Comparison of ENCODE assay signal across 8 cellular contexts in genomic region chr12:120709976-120710804, GRCh38. TPM values are rescaled to one million over a fixed set of nuclear protein-coding genes. Genes with fewer than 3 reads are reported as not detected.
DNase-seq lines count a peak whose midpoint lies in the region; ATAC-seq, FAIRE-seq and TF ChIP-seq lines count a peak whose summit lies in the region.

Gene UNC119B, plus strand, starts transcription at chr12:120710458. Its CDS starts 17 bp downstream, at chr12:120710475.

- CTCF ChIA-PET in H1 (lab: Charles Lee; ENCODE audit: partially characterized antibody): interaction anchor here (0.6 to 5.4 kb wide), 14 partner anchors 16 to 300 kb away, joined by 3 to 56 read pairs (median 3); partner anchors contain the start of gene CABP1

- peak within 1 kb of the TSS; percentile 79; the same call in 1 of the 2 replicates for H2BK5ac ChIP-seq in H1 (ENCODE audit: low read depth, low read length)
- H2BK5ac ChIP-seq in mesendoderm (ENCODE audit: low read length): peak within 1 kb of the TSS; percentile 67

- no peak within 1 kb of the TSS for H3K23ac ChIP-seq in H1 (ENCODE audit: insufficient read length)
- H3K23ac ChIP-seq in mesendoderm (ENCODE audit: low read length): peak within 1 kb of the TSS; percentile 94

- H3K4me1 ChIP-seq in H1 (replicated peaks in 1 of 4; ENCODE audit: control insufficient read depth in 3 of 4, insufficient read depth in 4 of 4, low read length in 3 of 4) (peaks cover 5 to 13% (median 9%) of the 10 kb centered on the region in 4 experiments; a peak in 6 of 7 replicates), mesendoderm (ENCODE audit: control insufficient read depth, low read depth, low read length) (peaks cover 4% of the 10 kb centered on the region)

- H3K27ac ChIP-seq in H1 (ENCODE audit: low read depth, low read length) (peak within 1 kb of the TSS; percentile 82), mesendoderm (ENCODE audit: low read depth, low read length) (peak within 1 kb of the TSS; percentile 68)

- H3K18ac ChIP-seq in H1 (ENCODE audit: extremely low read depth, low read length) (peak within 1 kb of the TSS; percentile 56), mesendoderm (ENCODE audit: low read length) (peak within 1 kb of the TSS; percentile 88)

- no peak for TF ChIP-seq RAD21 in H1 (IDR thresholded peaks at IDR 0.05 in 1 of 2, conservative IDR thresholded peaks at IDR 0.05 in 1 of 2; ENCODE audit: low read depth in 2 of 2, low read length in 2 of 2)

- H4K91ac ChIP-seq in H1 (replicated peaks; ENCODE audit: insufficient read length, low read length): peak within 1 kb of the TSS; percentile 50

- H3K4me3 ChIP-seq in H1 (ENCODE audit: extremely low read depth in 1 of 4, insufficient read depth in 2 of 4, low read depth in 3 of 4, low read length in 4 of 4): peak within 1 kb of the TSS; percentile 72 to 95 (median 87)
- peak within 1 kb of the TSS; percentile 93 for H3K4me3 ChIP-seq in mesendoderm (ENCODE audit: low read length)

- DNase-seq in NCI-H524 (lab: John Stamatoyannopoulos, UW) (peak; percentile 27 to 47), NCI-H524 treated with DMSO at 0.1 percent for 48 hours (lab: John Stamatoyannopoulos, UW) (no peak), NCI-H526 treated with DMSO at 0.1 percent for 48 hours (lab: John Stamatoyannopoulos, UW) (peak; percentile 59), H1 (ENCODE audit: low read depth in 1 of 2, low spot score in 2 of 2) (peak in 1 of 2 experiments; percentile 82), mesendoderm (peak; percentile 74)
- DNase-seq in activated CD8-positive, alpha-beta memory T cell treated with anti-CD3 and anti-CD28 coated beads for 4 hours (ENCODE audit: low read depth in 2 of 2): peak; percentile 58 to 62
- peak; percentile 62 for DNase-seq in stimulated activated CD8-positive, alpha-beta memory T cell treated with anti-CD3 and anti-CD28 coated beads, Interleukin-12 subunit alpha, Interleukin-12 subunit beta, amount 100 ng/mL, for 4 hours (ENCODE audit: low read depth)

- no peak for TF ChIP-seq CTCF in H1 (IDR thresholded peaks at IDR 0.05; ENCODE audit: control extremely low read depth in 1 of 3, insufficient read depth in 1 of 3, low read depth in 1 of 3, low read length in 3 of 3)

- peak within 1 kb of the TSS; percentile 99 for H2AFZ ChIP-seq in H1 (ENCODE audit: low read length)

- POLR2A ChIA-PET in H1 (lab: Charles Lee; ENCODE audit: partially characterized antibody): interaction anchor here (0.6 to 5.4 kb wide), 15 partner anchors 10 to 343 kb away, joined by 3 to 42 read pairs (median 4); partner anchors contain the start of genes DYNLL1 and MLEC

- H4K8ac ChIP-seq in H1 (ENCODE audit: extremely low read depth, insufficient read depth, low read length) (peak within 1 kb of the TSS; percentile 91), mesendoderm (ENCODE audit: low read depth, low read length) (peak within 1 kb of the TSS; percentile 84)

- H3K23me2 ChIP-seq in H1 (ENCODE audit: low read depth, low read length): peaks cover 5% of the 10 kb centered on the region; the same call in 1 of the 2 replicates

- H2BK20ac ChIP-seq in H1 (ENCODE audit: low read length): no peak within 1 kb of the TSS

- peak within 1 kb of the TSS; percentile 97 for H4K5ac ChIP-seq in H1 (ENCODE audit: insufficient read length, low read depth, low read length)
- peak within 1 kb of the TSS; percentile 72 for H4K5ac ChIP-seq in mesendoderm (ENCODE audit: low read length)

- H3K36me3 ChIP-seq in H1 (ENCODE audit: control insufficient read depth in 2 of 4, insufficient read depth in 4 of 4, low read length in 3 of 4): peaks cover 8 to 24% (median 13%) of the 10 kb centered on the region in 4 experiments; a peak in 7 of 8 replicates
- no peaks in the 10 kb centered on the region for H3K36me3 ChIP-seq in mesendoderm (ENCODE audit: control insufficient read depth, insufficient read depth, low read length)

- peaks cover 2 to 6% of the 10 kb centered on the region in 2 experiments for H4K20me1 ChIP-seq in H1 (replicated peaks in 1 of 2; ENCODE audit: control insufficient read depth in 1 of 2, insufficient read depth in 2 of 2, low read length in 2 of 2)

- H2BK15ac ChIP-seq in H1 (ENCODE audit: low read length) (peak within 1 kb of the TSS; percentile 19; the same call in 1 of the 2 replicates), mesendoderm (replicated peaks; ENCODE audit: low read depth) (no peak within 1 kb of the TSS)

- H3K27me3 ChIP-seq in H1 (replicated peaks in 1 of 4; ENCODE audit: control insufficient read depth in 3 of 4, extremely low read depth in 1 of 4, insufficient read depth in 3 of 4, low read length in 3 of 4) (no peaks in the 10 kb centered on the region), mesendoderm (ENCODE audit: insufficient read depth, low read length, poor library complexity) (no peaks in the 10 kb centered on the region)

- H3K79me2 ChIP-seq in H1 (ENCODE audit: control insufficient read depth in 1 of 2, insufficient read depth in 2 of 2, low read length in 2 of 2) (peaks cover 0 to 27% of the 10 kb centered on the region in 2 experiments; a peak in 2 of 4 replicates), mesendoderm (ENCODE audit: control insufficient read depth, insufficient read depth, low read length) (peaks cover 9% of the 10 kb centered on the region)

- H3K56ac ChIP-seq in H1 (replicated peaks; ENCODE audit: insufficient read length, low read depth, low read length) (peak within 1 kb of the TSS; percentile 85), mesendoderm (ENCODE audit: low read length) (peak within 1 kb of the TSS; percentile 97)

- H2AK5ac ChIP-seq in H1 (ENCODE audit: low read depth, low read length): peak within 1 kb of the TSS; percentile 42; the same call in 1 of the 2 replicates
- no peak within 1 kb of the TSS for H2AK5ac ChIP-seq in mesendoderm (ENCODE audit: low read length)

- H3K4me2 ChIP-seq in H1 (ENCODE audit: insufficient read depth in 1 of 2, low read depth in 2 of 2, low read length in 2 of 2): peak within 1 kb of the TSS; percentile 85 to 88
- peak within 1 kb of the TSS; percentile 98 for H3K4me2 ChIP-seq in mesendoderm (ENCODE audit: low read length)

- peaks cover 8% of the 10 kb centered on the region for H3K79me1 ChIP-seq in H1 (ENCODE audit: low read depth, low read length)
- H3K79me1 ChIP-seq in mesendoderm (ENCODE audit: low read length): peaks cover 11% of the 10 kb centered on the region

- peak; percentile 66 for ATAC-seq in HG03039 (IDR thresholded peaks at IDR 0.05; ENCODE audit: unreplicated experiment)

- no peak within 1 kb of the TSS for H2BK120ac ChIP-seq in H1 (replicated peaks; ENCODE audit: low read depth, low read length)
- peak within 1 kb of the TSS; percentile 18 for H2BK120ac ChIP-seq in mesendoderm (ENCODE audit: low read depth, low read length)

- no peak for FAIRE-seq in H1 (lab: Jason Lieb, UNC)

- peak within 1 kb of the TSS; percentile 82 to 94 (median 90) for H3K9ac ChIP-seq in H1 (replicated peaks in 1 of 4; ENCODE audit: extremely low read depth in 1 of 4, low read depth in 3 of 4, low read length in 3 of 4)
- peak within 1 kb of the TSS; percentile 95 for H3K9ac ChIP-seq in mesendoderm (ENCODE audit: low read length)

- TF ChIP-seq POLR2A in H1 (IDR thresholded peaks at IDR 0.05; ENCODE audit: control extremely low read depth in 1 of 2, low read depth in 2 of 2, low read length in 2 of 2): peak in 1 of 2 experiments; percentile 66; a peak in 1 of 3 replicates

- H3K4ac ChIP-seq in H1 (replicated peaks; ENCODE audit: insufficient read length, low read depth, low read length): no peak within 1 kb of the TSS
- H3K4ac ChIP-seq in mesendoderm (ENCODE audit: low read depth, low read length): peak within 1 kb of the TSS; percentile 63

- TF ChIP-seq EP300 in H1 (IDR thresholded peaks at IDR 0.05; ENCODE audit: borderline replicate concordance in 1 of 2, low read depth in 2 of 2, low read length in 2 of 2): no peak

- H3K14ac ChIP-seq in H1 (ENCODE audit: insufficient read length): no peak within 1 kb of the TSS

- 4% methylated on average over 42 of the region's 76 CpGs; no CpG with 5 or more reads in 1 of the 2 experiments for WGBS in H1 (ENCODE audit: extremely low coverage in 1 of 2, insufficient coverage in 1 of 2, insufficient read length in 1 of 2, insufficient replicate concordance in 2 of 2, low coverage in 1 of 2, low lambda C conversion rate in 2 of 2, missing lambda C conversion rate in 1 of 2), 2 experiments
- WGBS in mesendoderm (ENCODE audit: extremely low coverage, insufficient coverage, low lambda C conversion rate): no CpG with 5 or more reads among the region's 76 CpGs

- no peak within 1 kb of the TSS; the same call in 1 of the 2 replicates for H2BK12ac ChIP-seq in H1 (ENCODE audit: low read depth, low read length)

- H3K9me3 ChIP-seq in H1 (ENCODE audit: insufficient read depth in 2 of 2, low read depth in 1 of 2, low read length in 1 of 2): no peaks in the 10 kb centered on the region

TF ChIP-seq in H1, 55 proteins besides CTCF, POLR2A, EP300 and RAD21 (continues in another document):
- TF ChIP-seq SP2 (IDR thresholded peaks at IDR 0.05; ENCODE audit: low read length): no peak
- TF ChIP-seq SAP30 (IDR thresholded peaks at IDR 0.05; ENCODE audit: insufficient read depth, insufficient replicate concordance, low read length): peak; percentile 41
- no peak for TF ChIP-seq SRF (IDR thresholded peaks at IDR 0.05; ENCODE audit: low read depth, low read length)
- TF ChIP-seq ASH2L (IDR thresholded peaks at IDR 0.05; ENCODE audit: low read length): peak; percentile 60
- peak; percentile 84 for TF ChIP-seq PHF8 (conservative IDR thresholded peaks at IDR 0.05; ENCODE audit: low read depth, low read length)
- TF ChIP-seq BACH1 (IDR thresholded peaks at IDR 0.05; ENCODE audit: low read length): 0 out of 2 replicates have a peak, but pooled peaks have one; percentile 11
- no peak for TF ChIP-seq CBX8 (IDR thresholded peaks at IDR 0.05; ENCODE audit: borderline replicate concordance, low read depth, low read length)
- TF ChIP-seq YY1 (IDR thresholded peaks at IDR 0.05; ENCODE audit: low read depth, low read length): peak; percentile 91
- peak; percentile 23 for TF ChIP-seq TAF1 (IDR thresholded peaks at IDR 0.05; ENCODE audit: low read depth, low read length)
- peak; percentile 52; the same call in 1 of the 2 replicates for TF ChIP-seq RBBP5 (IDR thresholded peaks at IDR 0.05; ENCODE audit: borderline replicate concordance, low read depth, low read length)
- peak; percentile 18; the same call in 1 of the 2 replicates for TF ChIP-seq TBP (IDR thresholded peaks at IDR 0.05; ENCODE audit: low read depth, low read length)

RNA-seq across cellular contexts. Expression of gene UNC119B, which starts in this region (rescaled TPM):
- 50.1 and 51.9 TPM in 2 replicates for total RNA-seq in H1 (2021; fragmentation: NEBNext Ultra II Directional; extraction: Animal tissue kit (Norgen Biotek cat#: 25700))
- polyA plus RNA-seq in H1 (2011; rRNA removed): 40.5 and 40.6 TPM in 2 replicates
- polyA plus RNA-seq in H1 (2011; cell fraction: cytosol; rRNA removed): 51.3 TPM
- polyA plus RNA-seq in H1 (2011; cell fraction: nucleus; rRNA removed): 36.7 TPM
- polyA plus RNA-seq in H1 (2012, experiment 1 of 2): 39.9 to 51.9 TPM (median 44.9 TPM) in 4 replicates
- polyA plus RNA-seq in H1 (2012, experiment 2 of 2): 18.4 TPM
- 22.7 TPM for polyA plus RNA-seq in H1 (2013, experiment 1 of 2)
- 21.6 TPM for polyA plus RNA-seq in H1 (2013, experiment 2 of 2)
- polyA minus RNA-seq in H1 (2011; rRNA and poly(A)+ RNA removed): 59.9 and 64.9 TPM in 2 replicates
- polyA minus RNA-seq in H1 (2011; cell fraction: cytosol; rRNA and poly(A)+ RNA removed): 33.0 TPM
- 28.7 TPM for polyA minus RNA-seq in H1 (2011; cell fraction: nucleus; rRNA and poly(A)+ RNA removed)
- 24.0 TPM for polyA plus RNA-seq in mesendoderm (2013, experiment 1 of 2)
- polyA plus RNA-seq in mesendoderm (2013, experiment 2 of 2): 23.4 TPM
